ENCODE assay signal across 20 cellular contexts in genomic region chr2:238884122-238884811, GRCh38. TPM values are rescaled to one million over a fixed set of nuclear protein-coding genes. Genes with fewer than 3 reads are reported as not detected.
"Had no signal": no experiment of that assay in that cellular context is flagged by ENCODE, and none has a peak within 500 bp of the region (broad histone marks: within the 10 kb centered on the region; RNA-seq: fewer than 3 reads in every experiment).

No MANE protein-coding gene starts in this region.

- H3K4me1 ChIP-seq: right lobe of liver, upper lobe of left lung had no signal

- H3K27ac ChIP-seq: coronary artery, ovary, right lobe of liver, thoracic aorta, upper lobe of left lung had no signal

- H3K4me3 ChIP-seq: coronary artery, esophagus squamous epithelium, lung, ovary, right lobe of liver, thoracic aorta, upper lobe of left lung had no signal

- H3K9me3 ChIP-seq: esophagus squamous epithelium, heart left ventricle, ovary, right lobe of liver, thoracic aorta, upper lobe of left lung had no signal

- H3K36me3 ChIP-seq: heart left ventricle, ovary, right lobe of liver, thoracic aorta, upper lobe of left lung had no signal

- DNase-seq: activated CD4-positive, alpha-beta memory T cell treated with anti-CD3 and anti-CD28 coated beads for 36 hours; activated CD4-positive, alpha-beta T cell treated with anti-CD3 and anti-CD28 coated beads for 48 hours; activated naive CD4-positive, alpha-beta T cell treated with anti-CD3 and anti-CD28 coated beads for 36 hours; activated naive CD8-positive, alpha-beta T cell treated with anti-CD3 and anti-CD28 coated beads, Interleukin-2, amount 10 ng/mL, durations not matched to agents 7 days and 5 days; activated T-cell treated with anti-CD3 and anti-CD28 coated beads, Interleukin-2, amount 50 U/mL, for 48 hours; amygdala; cerebellar nuclear complex; endodermal cell; esophagus squamous epithelium; heart left ventricle; ovary; right lobe of liver; small intestine; stimulated activated CD4-positive, alpha-beta T cell treated with anti-CD3 and anti-CD28 coated beads, Interleukin-4, amount 100 ng/mL, for 1 hour; stimulated activated naive CD4-positive, alpha-beta T cell had no signal

- H3K27me3 ChIP-seq: ovary, right lobe of liver, upper lobe of left lung had no signal

RNA-seq across cellular contexts. Expression of gene TWIST2, which starts 36.4 kb away (rescaled TPM):
- total RNA-seq: activated CD4-positive, alpha-beta memory T cell treated with anti-CD3 and anti-CD28 coated beads for 36 hours; activated naive CD4-positive, alpha-beta T cell treated with anti-CD3 and anti-CD28 coated beads for 36 hours; activated naive CD8-positive, alpha-beta T cell treated with anti-CD3 and anti-CD28 coated beads, Interleukin-2, amount 10 ng/mL, durations not matched to agents 7 days and 5 days; naive thymus-derived CD8-positive, alpha-beta T cell had no signal
- polyA plus RNA-seq: naive thymus-derived CD8-positive, alpha-beta T cell had no signal
